Comparison of ENCODE assay signal across 8 cellular contexts in the genomic region with DNA sequence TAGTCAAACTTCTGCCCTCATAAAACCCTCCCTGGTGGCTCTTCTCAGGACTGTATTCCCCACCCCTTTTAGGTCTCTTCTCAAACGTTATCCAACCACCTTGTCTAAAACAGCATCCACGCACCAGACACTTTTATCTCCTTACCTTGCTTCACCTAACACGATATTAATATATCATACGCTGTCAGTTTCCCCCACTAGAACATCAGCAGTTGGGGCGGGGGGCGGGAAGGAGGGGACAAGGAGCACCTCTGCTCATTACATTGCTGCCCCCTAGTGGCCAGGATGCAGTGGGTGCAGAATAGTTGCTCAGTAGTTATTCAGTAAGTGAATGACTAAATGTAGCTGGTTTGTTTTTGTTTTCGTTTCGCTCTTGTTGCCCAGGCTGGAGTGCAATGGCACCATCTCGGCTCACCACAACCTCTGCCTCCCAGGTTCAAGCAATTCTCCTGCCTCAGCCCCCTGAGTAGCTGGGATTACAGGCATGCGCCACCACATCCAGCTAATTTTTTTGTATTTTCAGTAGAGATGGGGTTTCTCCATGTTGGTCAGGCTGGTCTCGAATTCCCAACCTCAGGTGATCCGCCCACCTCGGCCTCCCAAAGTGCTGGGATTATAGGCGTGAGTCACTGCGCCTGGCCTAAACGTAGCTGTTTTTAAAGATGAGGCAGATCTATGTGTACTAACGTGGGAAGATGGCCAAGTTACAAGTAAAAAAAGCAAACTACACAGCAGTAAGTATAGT. TPM values are rescaled to one million over a fixed set of nuclear protein-coding genes. Genes with fewer than 3 reads are reported as not detected.
DNase-seq lines count a peak whose midpoint lies in the region; ATAC-seq and TF ChIP-seq lines count a peak whose summit lies in the region.
"Not testable (repeated sequence)": the region's sequence is repeated elsewhere in the genome, so short reads cannot be mapped to it uniquely, and the experiment has no call there.

No MANE protein-coding gene starts in this region.

- not testable (repeated sequence) for H3K4me2 ChIP-seq in neural cell (ENCODE audit: low read length)

- H3K4me3 ChIP-seq in adipocyte (ENCODE audit: low read length): peak overlapping the region; percentile 29
- not testable (repeated sequence) for H3K4me3 ChIP-seq in neural cell (ENCODE audit: low read length)

- TF ChIP-seq RAD21 in neural cell (conservative IDR thresholded peaks at IDR 0.05): peak; percentile 82

- H3F3A ChIP-seq in neural cell (ENCODE audit: insufficient read depth, low read length, poor library complexity, severe bottlenecking): not testable (repeated sequence)

- not testable (repeated sequence) for TF ChIP-seq EP300 in neural cell (conservative IDR thresholded peaks at IDR 0.05; ENCODE audit: poor library complexity, severe bottlenecking)

- H3K9me2 ChIP-seq in neural cell (ENCODE audit: insufficient read depth, low read length): not testable (repeated sequence)

- not testable (repeated sequence) for H3K9me3 ChIP-seq in adipocyte (ENCODE audit: control insufficient read depth, low read length); neural cell (ENCODE audit: low read length)

- not testable (repeated sequence) for H3K36me3 ChIP-seq in adipocyte (ENCODE audit: control insufficient read depth, insufficient read depth, low read length, severe bottlenecking); neural cell (ENCODE audit: insufficient read depth, low read length)

- peaks cover 30% of the 10 kb centered on the region for H3K4me1 ChIP-seq in adipocyte (ENCODE audit: control insufficient read depth, insufficient read depth, low read length)

- H4K20me1 ChIP-seq in neural cell (ENCODE audit: insufficient read depth): not testable (repeated sequence)

- H3K79me2 ChIP-seq in neural cell (replicated peaks; ENCODE audit: insufficient read depth, low read length): not testable (repeated sequence)

- DNase-seq in COR-L47 (lab: John Stamatoyannopoulos, UW): peak; percentile 56
- peak; percentile 66 for DNase-seq in NCI-H226
- DNase-seq in UCSD-AML1 (lab: John Stamatoyannopoulos, UW; ENCODE audit: unreplicated experiment): peak; percentile 26
- DNase-seq in adipocyte (ENCODE audit: low read depth): peak; percentile 92
- peak; percentile 88 for DNase-seq in germinal center (ENCODE audit: low spot score)
- DNase-seq in stimulated activated CD8-positive, alpha-beta memory T cell treated with anti-CD3 and anti-CD28 coated beads, Interleukin-4, amount 100 ng/mL, for 48 hours: peak; percentile 79

- not testable (repeated sequence) for H3K27ac ChIP-seq in neural cell (ENCODE audit: low read length)

- not testable (repeated sequence) for H2AFZ ChIP-seq in neural cell (ENCODE audit: low read depth, low read length)

- H3K9ac ChIP-seq in adipocyte (ENCODE audit: low read length); neural cell (ENCODE audit: low read length): not testable (repeated sequence)

- peaks cover 11% of the 10 kb centered on the region for H3K27me3 ChIP-seq in adipocyte (replicated peaks; ENCODE audit: control insufficient read depth, insufficient read depth, low read length)
- not testable (repeated sequence) for H3K27me3 ChIP-seq in neural cell (ENCODE audit: insufficient read depth, low read depth, low read length)

- ATAC-seq in HG02870 (IDR thresholded peaks at IDR 0.05; ENCODE audit: unreplicated experiment): peak; percentile 42

- TF ChIP-seq CTCF in neural cell (IDR thresholded peaks at IDR 0.05; ENCODE audit: poor library complexity, severe bottlenecking): peak; percentile 89

TF ChIP-seq in neural cell, 6 proteins besides CTCF, POLR2A, EP300 and RAD21:
- TF ChIP-seq MXI1 (conservative IDR thresholded peaks at IDR 0.05; ENCODE audit: poor library complexity, severe bottlenecking) (peak; percentile 31), SMC3 (conservative IDR thresholded peaks at IDR 0.05; ENCODE audit: poor library complexity) (peak; percentile 77)

RNA-seq across cellular contexts. Expression of a gene that starts 35.2 kb away (rescaled TPM):
- polyA plus RNA-seq in neural cell: 22.4 and 28.3 TPM in 2 replicates
- 25.6 and 26.6 TPM in 2 replicates for polyA minus RNA-seq in neural cell

RNA-seq across cellular contexts. Expression of a gene that starts 40.8 kb away (rescaled TPM):
- polyA plus RNA-seq in neural cell: 36.2 and 53.6 TPM in 2 replicates
- 152 and 155 TPM in 2 replicates for polyA minus RNA-seq in neural cell

RNA-seq across cellular contexts. Expression of a gene that starts 41.2 kb away (rescaled TPM):
- polyA plus RNA-seq in neural cell: 7.0 and 11.0 TPM in 2 replicates
- polyA minus RNA-seq in neural cell: 27.1 and 29.7 TPM in 2 replicates

Comparison
In these comparisons a context has a peak if more than half of its experiments do, and no peak if none do; other contexts are left out.
1. DNase-seq: peak in every context shown above with its lines; median percentile 92 in adipocyte; 88 in germinal center; 79 in stimulated activated CD8-positive, alpha-beta memory T cell treated with anti-CD3 and anti-CD28 coated beads, Interleukin-4, amount 100 ng/mL, for 48 hours; 66 in NCI-H226; 56 in COR-L47; 26 in UCSD-AML1.